ENCODE assay signal across 14 cellular contexts in the genomic region with DNA sequence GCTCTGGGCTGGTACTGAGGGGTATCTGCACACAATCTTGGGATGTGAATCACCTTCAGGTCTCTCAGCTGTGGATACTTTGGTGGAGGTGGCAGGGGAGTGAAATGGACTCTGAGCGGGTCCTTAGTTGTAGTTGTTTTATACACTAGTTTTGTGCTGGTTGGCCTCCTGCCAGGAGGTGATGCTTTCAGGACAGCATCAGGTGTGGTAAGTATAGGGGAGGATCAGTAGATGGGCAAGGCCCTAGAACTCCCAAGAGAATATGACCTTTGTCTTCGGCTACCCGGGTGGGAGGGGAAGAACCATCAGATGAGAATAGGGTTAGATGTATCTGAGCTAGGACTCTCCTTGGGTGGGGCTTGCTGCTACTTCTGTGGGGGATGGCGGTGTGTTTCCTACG.
DNase-seq lines count a peak whose midpoint lies in the region; ATAC-seq and TF ChIP-seq lines count a peak whose summit lies in the region.
"Had no signal": no experiment of that assay in that cellular context is flagged by ENCODE, and none has a peak within 500 bp of the region (broad histone marks: within the 10 kb centered on the region; RNA-seq: fewer than 3 reads in every experiment).

No MANE protein-coding gene starts in this region.

- peak overlapping the region; percentile 61 for H4K91ac ChIP-seq in mesenchymal stem cell (ENCODE audit: low read length)

- H3K9me3 ChIP-seq in Karpas-422 (ENCODE audit: low read length) (no peaks in the 10 kb centered on the region), SK-N-MC (ENCODE audit: low read depth, low read length) (no peaks in the 10 kb centered on the region), mesenchymal stem cell (ENCODE audit: control insufficient read depth, low read length) (no peaks in the 10 kb centered on the region), upper lobe of right lung (no peaks in the 10 kb centered on the region), psoas muscle (no peaks in the 10 kb centered on the region)
- H3K9me3 ChIP-seq: A549, BE2C had no signal

- H2BK5ac ChIP-seq in mesenchymal stem cell (ENCODE audit: low read depth, low read length, poor library complexity, severe bottlenecking): peak overlapping the region; percentile 82

- H3K36me3 ChIP-seq in Karpas-422 (ENCODE audit: insufficient read depth, low read length) (no peaks in the 10 kb centered on the region), SK-N-MC (ENCODE audit: insufficient read depth, low read length) (no peaks in the 10 kb centered on the region), mesenchymal stem cell (ENCODE audit: control insufficient read depth in 1 of 2, insufficient read depth in 2 of 2, low read depth in 1 of 2, low read length in 2 of 2) (no peaks in the 10 kb centered on the region), upper lobe of right lung (no peaks in the 10 kb centered on the region), psoas muscle (ENCODE audit: insufficient read depth in 1 of 2, low read depth in 1 of 2) (no peaks in the 10 kb centered on the region)
- H3K36me3 ChIP-seq: BE2C had no signal

- ATAC-seq in upper lobe of right lung (no peak), psoas muscle (no peak)
- ATAC-seq: A549 had no signal

- no peak overlapping the region for H3K9ac ChIP-seq in Karpas-422 (ENCODE audit: low read length)
- H3K9ac ChIP-seq in SK-N-MC (ENCODE audit: insufficient read length): no peak overlapping the region
- no peak overlapping the region for H3K9ac ChIP-seq in mesenchymal stem cell (ENCODE audit: low read length)
- H3K9ac ChIP-seq: GM23248 had no signal

- 96% methylated on average over 5 of the region's 5 CpGs for WGBS in mesenchymal stem cell
- WGBS in psoas muscle, 3 donors: 87 to 98% (median 94%) methylated on average over 5 of the region's 5 CpGs

- H3K4me3 ChIP-seq in Karpas-422 (ENCODE audit: low read length) (no peak overlapping the region), SK-N-MC (no peak overlapping the region), mesenchymal stem cell (ENCODE audit: insufficient read depth in 1 of 2, low read depth in 1 of 2, low read length in 2 of 2) (no peak overlapping the region), upper lobe of right lung (no peak overlapping the region), psoas muscle (no peak overlapping the region)
- H3K4me3 ChIP-seq: A549, GM23248 had no signal

- H3K79me1 ChIP-seq in mesenchymal stem cell (replicated peaks; ENCODE audit: low read length, poor library complexity, severe bottlenecking): no peaks in the 10 kb centered on the region

- peak overlapping the region; percentile 5 for H2BK120ac ChIP-seq in mesenchymal stem cell (ENCODE audit: low read depth, low read length)

- H2BK12ac ChIP-seq in mesenchymal stem cell (ENCODE audit: low read length in 2 of 2): no peak overlapping the region

- no peaks in the 10 kb centered on the region for H4K20me1 ChIP-seq in Karpas-422 (ENCODE audit: insufficient read depth, low read depth, low read length)

- DNase-seq in Karpas-422 (no peak), SK-N-MC (ENCODE audit: low read depth, low spot score) (no peak), mesenchymal stem cell (no peak), upper lobe of right lung (peak; percentile 19), DMS53 treated with DMSO at 0.1 percent for 48 hours (lab: John Stamatoyannopoulos, UW; ENCODE audit: unreplicated experiment) (no peak), psoas muscle (no peak)
- DNase-seq: CD4-positive, alpha-beta memory T cell; DMS79 treated with DMSO at 0.1 percent for 48 hours; GM23248; H7 had no signal

- H3K4me2 ChIP-seq in Karpas-422 (ENCODE audit: low read depth, low read length, poor library complexity, severe bottlenecking) (no peak overlapping the region), mesenchymal stem cell (ENCODE audit: low read length, poor library complexity, severe bottlenecking) (no peak overlapping the region)
- H3K4me2 ChIP-seq: A549 had no signal

- no peak overlapping the region for H3K14ac ChIP-seq in mesenchymal stem cell (ENCODE audit: low read length in 2 of 2)

- no peak overlapping the region for H2BK15ac ChIP-seq in mesenchymal stem cell (ENCODE audit: low read depth, poor library complexity, severe bottlenecking)

- no peak overlapping the region for H4K8ac ChIP-seq in mesenchymal stem cell (ENCODE audit: low read length)

- H3K27me3 ChIP-seq in Karpas-422 (ENCODE audit: low read length) (no peaks in the 10 kb centered on the region), mesenchymal stem cell (ENCODE audit: control insufficient read depth in 1 of 2, insufficient read depth in 1 of 2, low read length in 2 of 2) (no peaks in the 10 kb centered on the region), upper lobe of right lung (no peaks in the 10 kb centered on the region), psoas muscle (ENCODE audit: insufficient read depth in 3 of 3, low read length in 2 of 3) (no peaks in the 10 kb centered on the region)
- H3K27me3 ChIP-seq: BE2C had no signal

- H2AK5ac ChIP-seq in mesenchymal stem cell (ENCODE audit: low read length, severe bottlenecking): no peak overlapping the region

- intact Hi-C loops in upper lobe of right lung (cut with DNase I) (no loop called here), psoas muscle (cut with DNase I) (no loop called here)

- no peak overlapping the region for H3K23ac ChIP-seq in mesenchymal stem cell (ENCODE audit: low read length in 2 of 2)

- H3K18ac ChIP-seq in mesenchymal stem cell (ENCODE audit: low read depth in 1 of 2, low read length in 2 of 2): peak overlapping the region in 1 of 2 experiments; percentile 24

- TF ChIP-seq CTCF in upper lobe of right lung (IDR thresholded peaks at IDR 0.05) (no peak), psoas muscle (IDR thresholded peaks at IDR 0.05) (no peak)

- no peaks in the 10 kb centered on the region for H3K79me2 ChIP-seq in Karpas-422 (ENCODE audit: low read length)

- H2AFZ ChIP-seq in Karpas-422 (ENCODE audit: low read length) (0 out of 2 replicates have a peak overlapping the region, but pooled peaks have one; percentile 30), mesenchymal stem cell (ENCODE audit: low read depth, low read length) (no peak overlapping the region)
- H2AFZ ChIP-seq: GM23248 had no signal

- no peak overlapping the region for H3K4ac ChIP-seq in mesenchymal stem cell (ENCODE audit: low read depth in 1 of 2, low read length in 2 of 2)

- H3K27ac ChIP-seq in Karpas-422 (ENCODE audit: low read length) (no peak overlapping the region), SK-N-MC (0 out of 2 replicates have a peak overlapping the region, but pooled peaks have one; percentile 35), mesenchymal stem cell (ENCODE audit: low read length, poor library complexity, severe bottlenecking) (no peak overlapping the region), upper lobe of right lung (no peak overlapping the region), psoas muscle (no peak overlapping the region)
- H3K27ac ChIP-seq: A549, C4-2B, GM23248, HL-60 had no signal

- H3K4me1 ChIP-seq in Karpas-422 (ENCODE audit: low read length) (no peaks in the 10 kb centered on the region), mesenchymal stem cell (ENCODE audit: control insufficient read depth, insufficient read depth, low read depth, low read length) (no peaks in the 10 kb centered on the region), upper lobe of right lung (no peaks in the 10 kb centered on the region), psoas muscle (no peaks in the 10 kb centered on the region)
- H3K4me1 ChIP-seq: A549, BE2C had no signal

- H3K9me2 ChIP-seq in Karpas-422 (replicated peaks; ENCODE audit: insufficient read depth, low read length): no peaks in the 10 kb centered on the region
